In the genomic region with DNA sequence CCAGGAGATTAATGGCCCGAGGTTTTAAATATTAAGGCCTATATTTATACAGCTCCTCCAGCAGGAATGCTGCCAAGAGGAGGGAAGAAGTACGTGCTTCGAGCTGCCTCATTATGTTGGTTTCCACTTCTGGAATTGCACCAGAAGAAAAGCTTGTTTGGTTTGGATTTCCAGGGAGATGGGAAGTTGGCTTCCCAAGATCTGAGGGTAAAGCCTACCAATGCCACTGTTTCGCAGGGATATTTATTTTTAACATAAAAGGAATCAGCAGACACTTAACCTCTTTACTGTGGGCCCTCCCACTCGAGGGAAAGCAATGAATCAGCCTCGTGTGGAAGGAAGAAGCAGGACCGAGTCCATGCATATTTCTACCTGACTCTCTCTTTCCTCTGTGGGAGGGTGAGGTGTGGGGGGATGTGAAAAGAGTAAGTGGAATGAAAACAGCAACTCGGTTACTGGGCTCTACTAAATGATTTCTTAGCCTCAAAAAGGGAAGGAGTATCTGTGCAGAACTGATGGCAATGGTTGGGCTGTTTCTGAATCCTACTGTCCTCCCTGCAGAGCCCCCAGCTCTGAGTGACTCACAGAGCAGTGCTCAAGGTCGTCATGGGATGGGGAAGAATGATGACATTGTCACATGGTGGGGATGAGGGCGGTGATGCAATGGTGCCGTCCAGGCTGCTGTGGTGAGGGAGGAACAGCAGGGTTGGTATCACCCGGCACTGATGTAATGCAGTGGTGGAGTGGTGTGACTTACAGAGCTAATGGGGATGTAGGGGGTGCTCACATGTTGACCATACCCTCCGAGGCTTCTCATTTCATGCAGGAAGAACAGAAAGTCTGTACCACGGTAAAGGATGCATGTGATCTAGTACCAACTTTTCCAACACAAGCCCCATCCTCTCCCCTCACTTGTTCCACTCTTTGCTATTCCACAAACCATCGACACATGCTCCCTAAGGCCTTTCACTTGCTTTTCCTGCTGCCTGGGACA, we compare ENCODE assay signal across 8 cellular contexts.
DNase-seq lines count a peak whose midpoint lies in the region; TF ChIP-seq lines count a peak whose summit lies in the region.

No MANE protein-coding gene starts in this region.

- H2AFZ ChIP-seq in Loucy (ENCODE audit: low read length) (no peak overlapping the region), Karpas-422 (ENCODE audit: low read length) (no peak overlapping the region)

- peaks cover 4% of the 10 kb centered on the region for H3K27me3 Mint-ChIP-seq in nephron progenitor cell (ENCODE audit: low read depth, poor library complexity)
- H3K27me3 Mint-ChIP-seq in type B pancreatic cell = peaks cover 24% of the 10 kb centered on the region
- H3K27me3 Mint-ChIP-seq in Calu3 (ENCODE audit: unreplicated experiment) = peaks cover 90% of the 10 kb centered on the region

- intact Hi-C loops in Calu3 (cut with micrococcal nuclease; ENCODE audit: unreplicated experiment) = no loop called here

- H3K4me1 Mint-ChIP-seq in nephron progenitor cell (peaks cover 67% of the 10 kb centered on the region), type B pancreatic cell (ENCODE audit: unreplicated experiment) (peaks cover 29% of the 10 kb centered on the region), Calu3 (ENCODE audit: low read depth, unreplicated experiment) (no peaks in the 10 kb centered on the region)

- H3K9ac ChIP-seq in Loucy (ENCODE audit: low read depth, low read length, poor library complexity, severe bottlenecking) (peak overlapping the region; percentile 46), Karpas-422 (ENCODE audit: low read length) (no peak overlapping the region)

- H3K36me3 ChIP-seq in Loucy (ENCODE audit: insufficient read depth, low read length) = no peaks in the 10 kb centered on the region
- no peaks in the 10 kb centered on the region for H3K36me3 ChIP-seq in Karpas-422 (ENCODE audit: insufficient read depth, low read length)

- peak overlapping the region; percentile 48 to 79 for H3K27ac ChIP-seq in coronary artery
- H3K27ac ChIP-seq in Karpas-422 (ENCODE audit: low read length) = no peak overlapping the region

- H3K4me2 ChIP-seq in Loucy (ENCODE audit: low read depth, low read length, poor library complexity, severe bottlenecking) (peak overlapping the region; percentile 56), Karpas-422 (ENCODE audit: low read depth, low read length, poor library complexity, severe bottlenecking) (no peak overlapping the region)

- no peaks in the 10 kb centered on the region for H3F3A ChIP-seq in Loucy (ENCODE audit: low read depth)

- peaks cover 14% of the 10 kb centered on the region for H3K36me3 Mint-ChIP-seq in nephron progenitor cell (ENCODE audit: low read depth)
- H3K36me3 Mint-ChIP-seq in type B pancreatic cell = peaks cover 9% of the 10 kb centered on the region
- H3K36me3 Mint-ChIP-seq in Calu3 (ENCODE audit: insufficient read depth, unreplicated experiment) = no peaks in the 10 kb centered on the region

- no peak overlapping the region for H3K4me3 Mint-ChIP-seq in nephron progenitor cell
- H3K4me3 Mint-ChIP-seq in type B pancreatic cell = no peak overlapping the region
- H3K4me3 Mint-ChIP-seq in Calu3 (ENCODE audit: low read depth, unreplicated experiment) = no peak overlapping the region

- H3K4me1 ChIP-seq in Loucy (ENCODE audit: insufficient read depth, low read length, poor library complexity, severe bottlenecking) = peaks cover 83% of the 10 kb centered on the region
- H3K4me1 ChIP-seq in Karpas-422 (ENCODE audit: low read length) = no peaks in the 10 kb centered on the region

- H3K27me3 ChIP-seq in Loucy (ENCODE audit: insufficient read depth, low read length, poor library complexity, severe bottlenecking) = no peaks in the 10 kb centered on the region
- H3K27me3 ChIP-seq in Karpas-422 (ENCODE audit: low read length) = no peaks in the 10 kb centered on the region

- no peaks in the 10 kb centered on the region for H3K9me2 ChIP-seq in Loucy (replicated peaks; ENCODE audit: low read depth, low read length)
- H3K9me2 ChIP-seq in Karpas-422 (replicated peaks; ENCODE audit: insufficient read depth, low read length) = no peaks in the 10 kb centered on the region

- H3K79me2 ChIP-seq in Loucy (ENCODE audit: insufficient read depth, low read length) (no peaks in the 10 kb centered on the region), Karpas-422 (ENCODE audit: low read length) (no peaks in the 10 kb centered on the region)

- no TSS peak for BruUV-seq in Calu3 (replicated peaks; lab: Mats Ljungman, UMichigan)

- peak overlapping the region; percentile 18 for H3K27ac Mint-ChIP-seq in nephron progenitor cell
- no peak overlapping the region for H3K27ac Mint-ChIP-seq in type B pancreatic cell
- H3K27ac Mint-ChIP-seq in Calu3 (ENCODE audit: unreplicated experiment) = no peak overlapping the region

- CTCF ChIA-PET in Calu3 (lab: Charles Lee) = no interaction called here

- TF ChIP-seq CTCF in Loucy (conservative IDR thresholded peaks at IDR 0.05; ENCODE audit: low read length) (no peak), coronary artery (IDR thresholded peaks at IDR 0.05) (no peak), nephron progenitor cell (IDR thresholded peaks at IDR 0.05) (no peak), type B pancreatic cell (conservative IDR thresholded peaks at IDR 0.05) (no peak), Calu3 (IDR thresholded peaks at IDR 0.05; ENCODE audit: unreplicated experiment) (no peak)

- H3K9me3 Mint-ChIP-seq in nephron progenitor cell (no peaks in the 10 kb centered on the region), type B pancreatic cell (no peaks in the 10 kb centered on the region), Calu3 (ENCODE audit: low read depth, unreplicated experiment) (no peaks in the 10 kb centered on the region)

- H3K4me3 ChIP-seq in Loucy (ENCODE audit: low read length, poor library complexity, severe bottlenecking) (no peak overlapping the region), coronary artery (peak overlapping the region; percentile 22), Karpas-422 (ENCODE audit: low read length) (no peak overlapping the region)

- no peaks in the 10 kb centered on the region for H4K20me1 ChIP-seq in Loucy (ENCODE audit: insufficient read depth, low read length, poor library complexity, severe bottlenecking)
- H4K20me1 ChIP-seq in Karpas-422 (ENCODE audit: insufficient read depth, low read depth, low read length) = no peaks in the 10 kb centered on the region

- H3K9me3 ChIP-seq in Loucy (ENCODE audit: insufficient read depth, low read depth, low read length) (no peaks in the 10 kb centered on the region), Karpas-422 (ENCODE audit: low read length) (no peaks in the 10 kb centered on the region)

- peak; percentile 87 for DNase-seq in AG20443 (ENCODE audit: low spot score)
- DNase-seq in coronary artery (ENCODE audit: low spot score) = no peak
- DNase-seq in nephron progenitor cell = no peak
- DNase-seq in type B pancreatic cell (ENCODE audit: extremely low spot score, unreplicated experiment) = no peak
- DNase-seq in Karpas-422 = no peak
- no peak for DNase-seq in NCI-H1417 treated with DMSO at 0.1 percent for 48 hours (lab: John Stamatoyannopoulos, UW)
- DNase-seq in Calu3 = no peak
